ENCODE assay signal across 14 cellular contexts in genomic region chr12:57224278-57224972, GRCh38. TPM values are rescaled to one million over a fixed set of nuclear protein-coding genes. Genes with fewer than 3 reads are reported as not detected.
"Had no signal": no experiment of that assay in that cellular context is flagged by ENCODE, and none has a peak within 500 bp of the region (broad histone marks: within the 10 kb centered on the region; RNA-seq: fewer than 3 reads in every experiment).

No MANE protein-coding gene starts in this region.

- H2AFZ ChIP-seq: hepatocyte had no signal

- H3K36me3 Mint-ChIP-seq: type B pancreatic cell had no signal

- H3K79me2 ChIP-seq: hepatocyte had no signal

- H3K27ac ChIP-seq: body of pancreas, gastroesophageal sphincter, hepatocyte, lower lobe of right lung had no signal

- H3K27ac Mint-ChIP-seq: activated T-helper 2 cell treated with anti-CD3 and anti-CD28 coated beads, Interferon-gamma antibody, Interleukin-2, Interleukin-4, amounts not matched to agents 10 μg/mL and 5 μg/mL and 100 μg/mL, durations not matched to agents 14 hours and 24 hours and 36 hours; T-helper 17 cell had no signal

- DNase-seq: activated T-cell treated with anti-CD3 and anti-CD28 coated beads for 4 hours, cortex of kidney, kidney glomerular epithelial cell had no signal

- H3K9me3 Mint-ChIP-seq: activated CD4-positive, alpha-beta T cell treated with anti-CD3 and anti-CD28 coated beads, Interleukin-2, amount 10 ng/mL, durations not matched to agents 7 days and 5 days; activated T-helper 2 cell treated with anti-CD3 and anti-CD28 coated beads, Interferon-gamma antibody, Interleukin-2, Interleukin-4, amounts not matched to agents 10 μg/mL and 5 μg/mL and 100 μg/mL, durations not matched to agents 14 hours and 24 hours and 36 hours; type B pancreatic cell had no signal

- H3K4me3 ChIP-seq: body of pancreas, gastroesophageal sphincter, hepatocyte, lower lobe of right lung had no signal

- H3K36me3 ChIP-seq: gastroesophageal sphincter, lower lobe of right lung had no signal

- H3K9me3 ChIP-seq: body of pancreas, gastroesophageal sphincter, lower lobe of right lung had no signal

RNA-seq across cellular contexts. Expression of gene NXPH4, which starts 7.8 kb away (rescaled TPM):
- total RNA-seq: epithelial cell of proximal tubule, lower lobe of right lung, skeletal muscle tissue, subcutaneous adipose tissue, T-helper 17 cell had no signal

RNA-seq across cellular contexts. Expression of gene STAC3, which starts 26.6 kb away (rescaled TPM):
- total RNA-seq: epithelial cell of proximal tubule had no signal
